In genomic region chr13:32969516-32969941, GRCh38 we compare ENCODE assay signal across 8 cellular contexts. TPM values are rescaled to one million over a fixed set of nuclear protein-coding genes. Genes with fewer than 3 reads are reported as not detected.
DNase-seq lines count a peak whose midpoint lies in the region; ATAC-seq and TF ChIP-seq lines count a peak whose summit lies in the region.

No MANE protein-coding gene starts in this region.

- H3K36me3 ChIP-seq in BJ (ENCODE audit: control insufficient read depth, insufficient read depth, low read length) = no peaks in the 10 kb centered on the region
- H3K36me3 ChIP-seq in GM23248 (ENCODE audit: low read depth) = no peaks in the 10 kb centered on the region
- H3K36me3 ChIP-seq in mesenchymal stem cell (ENCODE audit: control insufficient read depth in 1 of 2, insufficient read depth in 2 of 2, low read depth in 1 of 2, low read length in 2 of 2) = no peaks in the 10 kb centered on the region
- no peaks in the 10 kb centered on the region for H3K36me3 ChIP-seq in MM.1S (replicated peaks; ENCODE audit: insufficient read depth, low read length)

- DNase-seq in BJ (ENCODE audit: low read depth) (peak; percentile 19), GM23248 (peak; percentile 82), amniotic stem cell (lab: John Stamatoyannopoulos, UW) (peak; percentile 33), mesenchymal stem cell (peak; percentile 80), MM.1S (no peak), NCI-H446 (lab: John Stamatoyannopoulos, UW) (no peak)

- H3K18ac ChIP-seq in mesenchymal stem cell (ENCODE audit: low read depth in 1 of 2, low read length in 2 of 2) = no peak overlapping the region

- peak overlapping the region; percentile 21 for H2BK5ac ChIP-seq in mesenchymal stem cell (ENCODE audit: low read depth, low read length, poor library complexity, severe bottlenecking)

- H3K4me3 ChIP-seq in BJ (ENCODE audit: low read depth, low read length) (peak overlapping the region; percentile 10; the same call in 1 of the 2 replicates), GM23248 (peak overlapping the region; percentile 68), mesenchymal stem cell (ENCODE audit: insufficient read depth in 1 of 2, low read depth in 1 of 2, low read length in 2 of 2) (peak overlapping the region in 1 of 2 experiments; percentile 67), MM.1S (ENCODE audit: low read length) (no peak overlapping the region)

- no peak overlapping the region for H4K8ac ChIP-seq in mesenchymal stem cell (ENCODE audit: low read length)

- TF ChIP-seq CTCF in BJ (IDR thresholded peaks at IDR 0.05; ENCODE audit: insufficient read depth, low read depth, low read length) (no peak), MM.1S (IDR thresholded peaks at IDR 0.05; ENCODE audit: low read length) (no peak)

- peaks cover 12% of the 10 kb centered on the region for H3K4me1 ChIP-seq in GM23248 (ENCODE audit: insufficient read depth)
- H3K4me1 ChIP-seq in mesenchymal stem cell (ENCODE audit: control insufficient read depth, insufficient read depth, low read depth, low read length) = no peaks in the 10 kb centered on the region
- no peaks in the 10 kb centered on the region for H3K4me1 ChIP-seq in MM.1S (ENCODE audit: low read length)

- H3K9me3 ChIP-seq in GM23248 (ENCODE audit: low read depth) (no peaks in the 10 kb centered on the region), mesenchymal stem cell (ENCODE audit: control insufficient read depth, low read length) (no peaks in the 10 kb centered on the region), MM.1S (replicated peaks; ENCODE audit: insufficient read depth, low read length) (no peaks in the 10 kb centered on the region)

- H4K20me1 ChIP-seq in GM23248 (ENCODE audit: insufficient read depth) = no peaks in the 10 kb centered on the region
- H4K20me1 ChIP-seq in MM.1S (ENCODE audit: insufficient read depth, low read length) = no peaks in the 10 kb centered on the region

- H3K14ac ChIP-seq in mesenchymal stem cell (ENCODE audit: low read length in 2 of 2) = no peak overlapping the region

- in situ Hi-C loops in GM23248 (cut with MboI) = no loop called here

- no peak overlapping the region for H2AK5ac ChIP-seq in mesenchymal stem cell (ENCODE audit: low read length, severe bottlenecking)

- CTCF ChIA-PET in BJ (lab: Yijun Ruan, JAX) = no interaction called here

- H3K27me3 ChIP-seq in BJ (ENCODE audit: control insufficient read depth, insufficient read depth, low read length) (no peaks in the 10 kb centered on the region), GM23248 (replicated peaks; ENCODE audit: insufficient read depth) (no peaks in the 10 kb centered on the region), mesenchymal stem cell (ENCODE audit: control insufficient read depth in 1 of 2, insufficient read depth in 1 of 2, low read length in 2 of 2) (no peaks in the 10 kb centered on the region), MM.1S (replicated peaks; ENCODE audit: insufficient read depth, low read length) (no peaks in the 10 kb centered on the region)

- ATAC-seq in HG02840 (IDR thresholded peaks at IDR 0.05; ENCODE audit: low FRiP score, unreplicated experiment) (no peak), HG02588 (IDR thresholded peaks at IDR 0.05; ENCODE audit: unreplicated experiment) (no peak)

- H3K79me2 ChIP-seq in GM23248 (ENCODE audit: insufficient read depth) (no peaks in the 10 kb centered on the region), MM.1S (ENCODE audit: low read length) (no peaks in the 10 kb centered on the region)

- no peaks in the 10 kb centered on the region for H3K79me1 ChIP-seq in mesenchymal stem cell (replicated peaks; ENCODE audit: low read length, poor library complexity, severe bottlenecking)

- H2BK15ac ChIP-seq in mesenchymal stem cell (ENCODE audit: low read depth, poor library complexity, severe bottlenecking) = no peak overlapping the region

- H2AFZ ChIP-seq in GM23248 = peak overlapping the region; percentile 81
- H2AFZ ChIP-seq in mesenchymal stem cell (ENCODE audit: low read depth, low read length) = no peak overlapping the region
- H2AFZ ChIP-seq in MM.1S (ENCODE audit: low read length) = no peak overlapping the region

- WGBS in GM23248 (ENCODE audit: low coverage in 1 of 2, low lambda C conversion rate in 2 of 2, missing lambda C conversion rate in 2 of 2), 2 experiments = 4 to 6% methylated on average over 7 of the region's 7 CpGs
- WGBS in mesenchymal stem cell = 61% methylated on average over 6 of the region's 7 CpGs

- H3K4ac ChIP-seq in mesenchymal stem cell (ENCODE audit: low read depth in 1 of 2, low read length in 2 of 2) = no peak overlapping the region

- peak overlapping the region; percentile 54 for H3K27ac ChIP-seq in GM23248
- H3K27ac ChIP-seq in mesenchymal stem cell (ENCODE audit: low read length, poor library complexity, severe bottlenecking) = peak overlapping the region; percentile 81
- no peak overlapping the region for H3K27ac ChIP-seq in MM.1S (ENCODE audit: low read length)

- H4K91ac ChIP-seq in mesenchymal stem cell (ENCODE audit: low read length) = no peak overlapping the region

- H3K9me2 ChIP-seq in GM23248 (ENCODE audit: insufficient read depth) (no peaks in the 10 kb centered on the region), MM.1S (replicated peaks; ENCODE audit: insufficient read depth, low read length) (no peaks in the 10 kb centered on the region)

- no peak overlapping the region for H3K23ac ChIP-seq in mesenchymal stem cell (ENCODE audit: low read length in 2 of 2)

- H2BK120ac ChIP-seq in mesenchymal stem cell (ENCODE audit: low read depth, low read length) = no peak overlapping the region

- POLR2A ChIA-PET in BJ (lab: Charles Lee) = no interaction called here

- H3K9ac ChIP-seq in GM23248 = peak overlapping the region; percentile 65
- H3K9ac ChIP-seq in mesenchymal stem cell (ENCODE audit: low read length) = peak overlapping the region; percentile 81
- no peak overlapping the region for H3K9ac ChIP-seq in MM.1S (ENCODE audit: low read length)

- no peak overlapping the region for H2BK12ac ChIP-seq in mesenchymal stem cell (ENCODE audit: low read length in 2 of 2)

- H3F3A ChIP-seq in GM23248 (ENCODE audit: insufficient read depth) = peaks cover 14% of the 10 kb centered on the region
- H3F3A ChIP-seq in MM.1S (ENCODE audit: insufficient read depth, low read length) = no peaks in the 10 kb centered on the region

- peak overlapping the region; percentile 83 for H3K4me2 ChIP-seq in GM23248 (ENCODE audit: unreplicated experiment)
- peak overlapping the region; percentile 3 for H3K4me2 ChIP-seq in mesenchymal stem cell (ENCODE audit: low read length, poor library complexity, severe bottlenecking)
- no peak overlapping the region for H3K4me2 ChIP-seq in MM.1S (ENCODE audit: low read depth, low read length)

RNA-seq across cellular contexts. Expression of gene KL, which starts 46.7 kb away (rescaled TPM):
- polyA plus RNA-seq in BJ (2011; rRNA removed) = not detected in 2 replicates
- polyA minus RNA-seq in BJ (2011; rRNA and poly(A)+ RNA removed) = not detected in 2 replicates
- total RNA-seq in GM23248 (2014; rRNA removed; shearing (Covaris generic)) = 0.22 and 0.25 TPM in 2 replicates
- polyA plus RNA-seq in GM23248 (2016; fragmentation: Nextera tagmentation; extraction: Ambion mirVana) = 0.04 TPM in 1 of 2 replicates, not detected in the other
- 0.03 TPM for polyA plus RNA-seq in mesenchymal stem cell (2013, experiment 1 of 2)
- 0.04 TPM for polyA plus RNA-seq in mesenchymal stem cell (2013, experiment 2 of 2)

Comparison
In these comparisons a context has a peak if more than half of its experiments do, and no peak if none do; other contexts are left out.
1. DNase-seq: peak in BJ (single experiment), GM23248 (single experiment), amniotic stem cell (single experiment) and mesenchymal stem cell (single experiment); none in MM.1S (single experiment) and NCI-H446 (0 of 2).